ENCODE assay signal across 1 cellular context in the genomic region with DNA sequence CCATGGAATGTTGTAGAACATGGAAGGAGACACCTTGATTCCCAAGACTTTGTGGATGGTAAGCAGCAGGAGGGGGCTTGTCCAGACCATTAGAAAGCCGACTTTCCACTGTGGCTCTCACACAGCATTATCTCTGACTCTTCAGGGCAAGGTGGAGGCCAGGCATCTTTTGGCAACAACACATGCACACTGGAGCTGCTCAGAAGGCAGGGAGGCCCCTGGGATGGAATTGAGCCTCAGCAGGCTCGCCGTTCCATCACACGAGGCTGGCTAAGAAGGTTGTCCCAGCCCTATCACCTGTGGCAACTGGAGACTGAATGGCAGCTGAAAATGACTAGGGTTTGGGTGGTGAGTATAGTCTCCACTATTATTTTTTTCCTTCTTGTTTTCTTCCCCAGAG.
TF ChIP-seq lines count a peak whose summit lies in the region.

No MANE protein-coding gene starts in this region.

TF ChIP-seq in GM23338, 12 proteins besides CTCF, POLR2A, EP300 and RAD21 (continued from another document):
- TF ChIP-seq, protein P1, sequence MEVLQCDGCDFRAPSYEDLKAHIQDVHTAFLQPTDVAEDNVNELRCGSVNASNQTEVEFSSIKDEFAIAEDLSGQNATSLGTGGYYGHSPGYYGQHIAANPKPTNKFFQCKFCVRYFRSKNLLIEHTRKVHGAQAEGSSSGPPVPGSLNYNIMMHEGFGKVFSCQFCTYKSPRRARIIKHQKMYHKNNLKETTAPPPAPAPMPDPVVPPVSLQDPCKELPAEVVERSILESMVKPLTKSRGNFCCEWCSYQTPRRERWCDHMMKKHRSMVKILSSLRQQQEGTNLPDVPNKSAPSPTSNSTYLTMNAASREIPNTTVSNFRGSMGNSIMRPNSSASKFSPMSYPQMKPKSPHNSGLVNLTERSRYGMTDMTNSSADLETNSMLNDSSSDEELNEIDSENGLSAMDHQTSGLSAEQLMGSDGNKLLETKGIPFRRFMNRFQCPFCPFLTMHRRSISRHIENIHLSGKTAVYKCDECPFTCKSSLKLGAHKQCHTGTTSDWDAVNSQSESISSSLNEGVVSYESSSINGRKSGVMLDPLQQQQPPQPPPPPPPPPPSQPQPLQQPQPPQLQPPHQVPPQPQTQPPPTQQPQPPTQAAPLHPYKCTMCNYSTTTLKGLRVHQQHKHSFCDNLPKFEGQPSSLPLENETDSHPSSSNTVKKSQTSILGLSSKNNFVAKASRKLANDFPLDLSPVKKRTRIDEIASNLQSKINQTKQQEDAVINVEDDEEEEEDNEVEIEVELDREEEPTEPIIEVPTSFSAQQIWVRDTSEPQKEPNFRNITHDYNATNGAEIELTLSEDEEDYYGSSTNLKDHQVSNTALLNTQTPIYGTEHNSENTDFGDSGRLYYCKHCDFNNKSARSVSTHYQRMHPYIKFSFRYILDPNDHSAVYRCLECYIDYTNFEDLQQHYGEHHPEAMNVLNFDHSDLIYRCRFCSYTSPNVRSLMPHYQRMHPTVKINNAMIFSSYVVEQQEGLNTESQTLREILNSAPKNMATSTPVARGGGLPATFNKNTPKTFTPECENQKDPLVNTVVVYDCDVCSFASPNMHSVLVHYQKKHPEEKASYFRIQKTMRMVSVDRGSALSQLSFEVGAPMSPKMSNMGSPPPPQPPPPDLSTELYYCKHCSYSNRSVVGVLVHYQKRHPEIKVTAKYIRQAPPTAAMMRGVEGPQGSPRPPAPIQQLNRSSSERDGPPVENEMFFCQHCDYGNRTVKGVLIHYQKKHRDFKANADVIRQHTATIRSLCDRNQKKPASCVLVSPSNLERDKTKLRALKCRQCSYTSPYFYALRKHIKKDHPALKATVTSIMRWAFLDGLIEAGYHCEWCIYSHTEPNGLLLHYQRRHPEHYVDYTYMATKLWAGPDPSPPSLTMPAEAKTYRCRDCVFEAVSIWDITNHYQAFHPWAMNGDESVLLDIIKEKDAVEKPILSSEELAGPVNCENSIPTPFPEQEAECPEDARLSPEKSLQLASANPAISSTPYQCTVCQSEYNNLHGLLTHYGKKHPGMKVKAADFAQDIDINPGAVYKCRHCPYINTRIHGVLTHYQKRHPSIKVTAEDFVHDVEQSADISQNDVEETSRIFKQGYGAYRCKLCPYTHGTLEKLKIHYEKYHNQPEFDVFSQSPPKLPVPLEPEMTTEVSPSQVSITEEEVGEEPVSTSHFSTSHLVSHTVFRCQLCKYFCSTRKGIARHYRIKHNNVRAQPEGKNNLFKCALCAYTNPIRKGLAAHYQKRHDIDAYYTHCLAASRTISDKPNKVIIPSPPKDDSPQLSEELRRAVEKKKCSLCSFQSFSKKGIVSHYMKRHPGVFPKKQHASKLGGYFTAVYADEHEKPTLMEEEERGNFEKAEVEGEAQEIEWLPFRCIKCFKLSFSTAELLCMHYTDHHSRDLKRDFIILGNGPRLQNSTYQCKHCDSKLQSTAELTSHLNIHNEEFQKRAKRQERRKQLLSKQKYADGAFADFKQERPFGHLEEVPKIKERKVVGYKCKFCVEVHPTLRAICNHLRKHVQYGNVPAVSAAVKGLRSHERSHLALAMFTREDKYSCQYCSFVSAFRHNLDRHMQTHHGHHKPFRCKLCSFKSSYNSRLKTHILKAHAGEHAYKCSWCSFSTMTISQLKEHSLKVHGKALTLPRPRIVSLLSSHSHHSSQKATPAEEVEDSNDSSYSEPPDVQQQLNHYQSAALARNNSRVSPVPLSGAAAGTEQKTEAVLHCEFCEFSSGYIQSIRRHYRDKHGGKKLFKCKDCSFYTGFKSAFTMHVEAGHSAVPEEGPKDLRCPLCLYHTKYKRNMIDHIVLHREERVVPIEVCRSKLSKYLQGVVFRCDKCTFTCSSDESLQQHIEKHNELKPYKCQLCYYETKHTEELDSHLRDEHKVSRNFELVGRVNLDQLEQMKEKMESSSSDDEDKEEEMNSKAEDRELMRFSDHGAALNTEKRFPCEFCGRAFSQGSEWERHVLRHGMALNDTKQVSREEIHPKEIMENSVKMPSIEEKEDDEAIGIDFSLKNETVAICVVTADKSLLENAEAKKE (CRISPR knock-in tag; IDR thresholded peaks at IDR 0.05): no peak
- TF ChIP-seq CREB1 (CRISPR knock-in tag; IDR thresholded peaks at IDR 0.05; ENCODE audit: low read depth) (no peak), JUNB (IDR thresholded peaks at IDR 0.05; ENCODE audit: unreplicated experiment) (no peak), STAT1 (IDR thresholded peaks at IDR 0.05; ENCODE audit: unreplicated experiment) (no peak), NANOG (IDR thresholded peaks at IDR 0.05; ENCODE audit: borderline replicate concordance) (no peak), ZNF114 (CRISPR knock-in tag; IDR thresholded peaks at IDR 0.05) (no peak)
- TF ChIP-seq, protein P2, sequence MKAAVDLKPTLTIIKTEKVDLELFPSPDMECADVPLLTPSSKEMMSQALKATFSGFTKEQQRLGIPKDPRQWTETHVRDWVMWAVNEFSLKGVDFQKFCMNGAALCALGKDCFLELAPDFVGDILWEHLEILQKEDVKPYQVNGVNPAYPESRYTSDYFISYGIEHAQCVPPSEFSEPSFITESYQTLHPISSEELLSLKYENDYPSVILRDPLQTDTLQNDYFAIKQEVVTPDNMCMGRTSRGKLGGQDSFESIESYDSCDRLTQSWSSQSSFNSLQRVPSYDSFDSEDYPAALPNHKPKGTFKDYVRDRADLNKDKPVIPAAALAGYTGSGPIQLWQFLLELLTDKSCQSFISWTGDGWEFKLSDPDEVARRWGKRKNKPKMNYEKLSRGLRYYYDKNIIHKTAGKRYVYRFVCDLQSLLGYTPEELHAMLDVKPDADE (IDR thresholded peaks at IDR 0.05): no peak
